ENCODE assay signal across 9 cellular contexts in the genomic region with DNA sequence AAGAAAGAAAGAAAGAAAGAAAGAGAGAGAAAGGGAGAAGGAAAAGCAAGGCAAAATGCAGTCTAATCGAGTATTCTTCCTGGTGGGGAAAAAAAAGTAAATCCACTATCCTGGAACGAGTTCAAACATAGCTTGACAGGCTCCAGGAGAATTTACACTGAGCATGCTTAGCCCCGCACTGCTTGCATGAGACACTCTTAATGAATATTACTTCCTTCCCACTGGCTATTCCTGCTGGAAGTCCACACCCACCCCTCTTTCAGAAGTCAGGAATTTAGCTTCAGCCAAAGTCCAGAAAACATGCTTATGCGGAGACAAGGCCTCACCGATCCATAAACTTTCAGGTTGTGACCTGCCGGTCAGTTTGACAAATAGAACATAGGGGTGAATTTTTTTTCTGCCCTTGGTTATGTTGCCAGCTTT.
DNase-seq lines count a peak whose midpoint lies in the region; FAIRE-seq and TF ChIP-seq lines count a peak whose summit lies in the region.
"Had no signal": no experiment of that assay in that cellular context is flagged by ENCODE, and none has a peak within 500 bp of the region (broad histone marks: within the 10 kb centered on the region; RNA-seq: fewer than 3 reads in every experiment).

No MANE protein-coding gene starts in this region.

- H3K27ac Mint-ChIP-seq in endodermal cell: no peak overlapping the region
- no peak overlapping the region for H3K27ac Mint-ChIP-seq in activated T-helper 1 cell treated with anti-CD3 and anti-CD28 coated beads, Interleukin-12 subunit alpha, Interleukin-12 subunit beta, Interleukin-2, Interleukin-4 antibody, amounts not matched to agents 30 ng/mL and 10 ng/mL and 1 ng/mL, durations not matched to agents 14 hours and 24 hours and 36 hours

- H3K27ac ChIP-seq in endodermal cell (ENCODE audit: low read depth, low read length) (peak overlapping the region; percentile 25), suprapubic skin (peak overlapping the region; percentile 19)

- H3K9me3 Mint-ChIP-seq in endodermal cell: no peaks in the 10 kb centered on the region
- H3K9me3 Mint-ChIP-seq in activated T-helper 1 cell treated with anti-CD3 and anti-CD28 coated beads, Interleukin-12 subunit alpha, Interleukin-12 subunit beta, Interleukin-2, Interleukin-4 antibody, amounts not matched to agents 30 ng/mL and 10 ng/mL and 1 ng/mL, durations not matched to agents 14 hours and 24 hours and 36 hours: no peaks in the 10 kb centered on the region

- H3K36me3 ChIP-seq in endodermal cell (ENCODE audit: control insufficient read depth, insufficient read depth, low read length) (no peaks in the 10 kb centered on the region), suprapubic skin (no peaks in the 10 kb centered on the region)

- WGBS in endodermal cell (ENCODE audit: insufficient coverage in 1 of 2, insufficient read length in 1 of 2), 2 experiments: 76 to 87% methylated on average over 3 to 6 of the region's 6 CpGs
- 13% methylated on average over 6 of the region's 6 CpGs for WGBS in suprapubic skin

- TF ChIP-seq CTCF in HFF-Myc (IDR thresholded peaks at IDR 0.05; ENCODE audit: low read depth, low read length, missing control alignments) (no peak), endodermal cell (conservative IDR thresholded peaks at IDR 0.05) (no peak), suprapubic skin (IDR thresholded peaks at IDR 0.05) (no peak)

- H3K27me3 ChIP-seq in endodermal cell (ENCODE audit: control insufficient read depth, insufficient read depth, low read length, poor library complexity, severe bottlenecking): no peaks in the 10 kb centered on the region
- H3K27me3 ChIP-seq in suprapubic skin: no peaks in the 10 kb centered on the region

- H3K4me1 ChIP-seq in endodermal cell (ENCODE audit: control insufficient read depth, insufficient read depth, low read length): no peaks in the 10 kb centered on the region
- peaks cover 8% of the 10 kb centered on the region for H3K4me1 ChIP-seq in suprapubic skin

- H3K9me3 ChIP-seq in endodermal cell (ENCODE audit: control insufficient read depth, low read length) (no peaks in the 10 kb centered on the region), suprapubic skin (no peaks in the 10 kb centered on the region)

- peaks cover 3% of the 10 kb centered on the region for H3K4me1 Mint-ChIP-seq in endodermal cell
- no peaks in the 10 kb centered on the region for H3K4me1 Mint-ChIP-seq in activated T-helper 1 cell treated with anti-CD3 and anti-CD28 coated beads, Interleukin-12 subunit alpha, Interleukin-12 subunit beta, Interleukin-2, Interleukin-4 antibody, amounts not matched to agents 30 ng/mL and 10 ng/mL and 1 ng/mL, durations not matched to agents 14 hours and 24 hours and 36 hours (ENCODE audit: low read depth)

- H3K9ac ChIP-seq in endodermal cell (ENCODE audit: extremely low read depth, low read length, poor library complexity, severe bottlenecking): no peak overlapping the region

- H3K27me3 Mint-ChIP-seq in endodermal cell (ENCODE audit: insufficient read depth): peaks cover 1% of the 10 kb centered on the region
- H3K27me3 Mint-ChIP-seq in activated T-helper 1 cell treated with anti-CD3 and anti-CD28 coated beads, Interleukin-12 subunit alpha, Interleukin-12 subunit beta, Interleukin-2, Interleukin-4 antibody, amounts not matched to agents 30 ng/mL and 10 ng/mL and 1 ng/mL, durations not matched to agents 14 hours and 24 hours and 36 hours (ENCODE audit: insufficient read depth): peaks cover 2% of the 10 kb centered on the region

- no peaks in the 10 kb centered on the region for H3K36me3 Mint-ChIP-seq in endodermal cell (ENCODE audit: low read depth)
- H3K36me3 Mint-ChIP-seq in activated T-helper 1 cell treated with anti-CD3 and anti-CD28 coated beads, Interleukin-12 subunit alpha, Interleukin-12 subunit beta, Interleukin-2, Interleukin-4 antibody, amounts not matched to agents 30 ng/mL and 10 ng/mL and 1 ng/mL, durations not matched to agents 14 hours and 24 hours and 36 hours (ENCODE audit: low read depth): no peaks in the 10 kb centered on the region

- TF ChIP-seq POLR2A in suprapubic skin (IDR thresholded peaks at IDR 0.05) (no peak), GM12891 (IDR thresholded peaks at IDR 0.05; ENCODE audit: low read depth, low read length) (no peak)

- H3K4me3 Mint-ChIP-seq in endodermal cell: no peak overlapping the region
- no peak overlapping the region for H3K4me3 Mint-ChIP-seq in activated T-helper 1 cell treated with anti-CD3 and anti-CD28 coated beads, Interleukin-12 subunit alpha, Interleukin-12 subunit beta, Interleukin-2, Interleukin-4 antibody, amounts not matched to agents 30 ng/mL and 10 ng/mL and 1 ng/mL, durations not matched to agents 14 hours and 24 hours and 36 hours

- no peak for TF ChIP-seq EP300 in suprapubic skin (IDR thresholded peaks at IDR 0.05)

- FAIRE-seq in GM12891 (lab: Jason Lieb, UNC): no peak

- peak; percentile 30 for DNase-seq in HFF-Myc (ENCODE audit: extremely low read depth, low read depth)
- no peak for DNase-seq in endodermal cell
- peak; percentile 79 for DNase-seq in left kidney (ENCODE audit: low read depth, low spot score)
- DNase-seq in suprapubic skin (ENCODE audit: low spot score in 2 of 2): no peak
- no peak for DNase-seq in GM12891 (ENCODE audit: insufficient read length, low spot score)
- DNase-seq in NCI-H748 treated with DMSO at 0.1 percent for 48 hours (lab: John Stamatoyannopoulos, UW): no peak
- no peak for DNase-seq in activated T-helper 1 cell treated with anti-CD3 and anti-CD28 coated beads, Interleukin-12 subunit alpha, Interleukin-12 subunit beta, Interleukin-2, Interleukin-4 antibody, amounts not matched to agents 30 ng/mL and 10 ng/mL and 1 ng/mL, durations not matched to agents 14 hours and 24 hours and 36 hours (ENCODE audit: low spot score)
- DNase-seq in NCI-H1436 treated with DMSO at 0.1 percent for 48 hours (lab: John Stamatoyannopoulos, UW): no peak
- DNase-seq: DMS 273 treated with DMSO at 0.1 percent for 48 hours had no signal

- no peak overlapping the region for H3K4me3 ChIP-seq in HFF-Myc (replicated peaks; ENCODE audit: low read depth, low read length)
- no peak overlapping the region for H3K4me3 ChIP-seq in endodermal cell (ENCODE audit: low read length)
- H3K4me3 ChIP-seq in suprapubic skin: no peak overlapping the region

- intact Hi-C loops in activated T-helper 1 cell treated with anti-CD3 and anti-CD28 coated beads, Interleukin-12 subunit alpha, Interleukin-12 subunit beta, Interleukin-2, Interleukin-4 antibody, amounts not matched to agents 30 ng/mL and 10 ng/mL and 1 ng/mL, durations not matched to agents 14 hours and 24 hours and 36 hours (cut with micrococcal nuclease): no loop called here

TF ChIP-seq in GM12891, 5 proteins besides CTCF, POLR2A, EP300 and RAD21:
- TF ChIP-seq SPI1 (IDR thresholded peaks at IDR 0.05; ENCODE audit: low read depth, low read length): no peak
- TF ChIP-seq POU2F2 (IDR thresholded peaks at IDR 0.05; ENCODE audit: low read depth, low read length): no peak
- no peak for TF ChIP-seq PAX5 (IDR thresholded peaks at IDR 0.05; ENCODE audit: insufficient read depth, low read length, severe bottlenecking)
- TF ChIP-seq TAF1 (IDR thresholded peaks at IDR 0.05; ENCODE audit: low read depth, low read length): no peak
- no peak for TF ChIP-seq POLR2AphosphoS5 (IDR thresholded peaks at IDR 0.05; ENCODE audit: low read depth, low read length)

Comparison
In these comparisons a context has a peak if more than half of its experiments do, and no peak if none do; other contexts are left out.
1. DNase-seq: peak in HFF-Myc (single experiment) and left kidney (single experiment); none in endodermal cell (single experiment), suprapubic skin (0 of 2), GM12891 (single experiment), NCI-H748 treated with DMSO at 0.1 percent for 48 hours (single experiment), activated T-helper 1 cell treated with anti-CD3 and anti-CD28 coated beads, Interleukin-12 subunit alpha, Interleukin-12 subunit beta, Interleukin-2, Interleukin-4 antibody, amounts not matched to agents 30 ng/mL and 10 ng/mL and 1 ng/mL, durations not matched to agents 14 hours and 24 hours and 36 hours (single experiment) and NCI-H1436 treated with DMSO at 0.1 percent for 48 hours (single experiment).